Comparison of ENCODE assay signal across 28 cellular contexts in genomic region chr14:62307844-62308243, GRCh38.
"Had no signal": no experiment of that assay in that cellular context is flagged by ENCODE, and none has a peak within 500 bp of the region (broad histone marks: within the 10 kb centered on the region; RNA-seq: fewer than 3 reads in every experiment).

No MANE protein-coding gene starts in this region.

- H3K27ac Mint-ChIP-seq: activated CD4-positive, alpha-beta memory T cell treated with anti-CD3 and anti-CD28 coated beads for 36 hours; activated CD8-positive, alpha-beta memory T cell treated with anti-CD3 and anti-CD28 coated beads, Interleukin-2, amount 10 ng/mL, durations not matched to agents 7 days and 5 days; activated naive CD4-positive, alpha-beta T cell treated with anti-CD3 and anti-CD28 coated beads, Interleukin-2, amount 10 ng/mL, durations not matched to agents 7 days and 5 days; activated naive CD8-positive, alpha-beta T cell; activated naive CD8-positive, alpha-beta T cell treated with anti-CD3 and anti-CD28 coated beads, Interleukin-2, amount 50 U/mL, for 24 hours; T-helper 1 cell treated with Interleukin-12 subunit alpha and Interleukin-12 subunit beta and Interleukin-4 antibody, amounts not matched to agents 30 μg/mL and 1 μg/mL, for 36 hours; T-helper 2 cell treated with Interferon-gamma antibody and Interleukin-4, amounts not matched to agents 5 μg/mL and 100 μg/mL, for 36 hours had no signal

- H3K36me3 ChIP-seq: SJCRH30 had no signal

- H3K27me3 Mint-ChIP-seq: activated CD4-positive, alpha-beta memory T cell treated with anti-CD3 and anti-CD28 coated beads for 36 hours; activated CD8-positive, alpha-beta memory T cell treated with anti-CD3 and anti-CD28 coated beads, Interleukin-2, amount 10 ng/mL, durations not matched to agents 7 days and 5 days; activated naive CD4-positive, alpha-beta T cell treated with anti-CD3 and anti-CD28 coated beads, Interleukin-2, amount 10 ng/mL, durations not matched to agents 7 days and 5 days; activated naive CD8-positive, alpha-beta T cell treated with anti-CD3 and anti-CD28 coated beads, Interleukin-2, amount 50 U/mL, for 24 hours; brain had no signal

- H3K27ac ChIP-seq: SJCRH30, SK-N-MC had no signal

- H3K9me3 Mint-ChIP-seq: activated naive CD4-positive, alpha-beta T cell treated with anti-CD3 and anti-CD28 coated beads, Interleukin-2, amount 10 ng/mL, durations not matched to agents 7 days and 5 days; activated naive CD8-positive, alpha-beta T cell treated with anti-CD3 and anti-CD28 coated beads, Interleukin-2, amount 50 U/mL, for 24 hours; T-helper 2 cell treated with Interferon-gamma antibody and Interleukin-4, amounts not matched to agents 5 μg/mL and 100 μg/mL, for 36 hours had no signal

- H3K4me1 ChIP-seq: SJCRH30 had no signal

- H3K36me3 Mint-ChIP-seq: activated CD4-positive, alpha-beta memory T cell treated with anti-CD3 and anti-CD28 coated beads for 36 hours; activated CD8-positive, alpha-beta memory T cell treated with anti-CD3 and anti-CD28 coated beads, Interleukin-2, amount 10 ng/mL, durations not matched to agents 7 days and 5 days; activated naive CD4-positive, alpha-beta T cell treated with anti-CD3 and anti-CD28 coated beads, Interleukin-2, amount 10 ng/mL, durations not matched to agents 7 days and 5 days; activated naive CD8-positive, alpha-beta T cell; brain had no signal

- H3K4me3 ChIP-seq: SJCRH30, SK-N-MC had no signal

- DNase-seq: activated CD4-positive, alpha-beta memory T cell treated with anti-CD3 and anti-CD28 coated beads for 36 hours; activated CD4-positive, alpha-beta T cell treated with anti-CD3 and anti-CD28 coated beads for 4 hours; activated CD4-positive, alpha-beta T cell treated with anti-CD3 and anti-CD28 coated beads, Interleukin-2, amount 50 U/mL, for 1 hour; activated CD8-positive, alpha-beta memory T cell treated with anti-CD3 and anti-CD28 coated beads, Interleukin-2, amount 10 ng/mL, durations not matched to agents 7 days and 5 days; activated CD8-positive, alpha-beta memory T cell treated with anti-CD3 and anti-CD28 coated beads, Interleukin-2, amount 50 U/mL, for 48 hours; activated effector memory CD4-positive, alpha-beta T cell treated with Interleukin-2 at 50 U/mL for 16 hours; activated naive CD4-positive, alpha-beta T cell treated with anti-CD3 and anti-CD28 coated beads, Interleukin-2, amount 10 ng/mL, durations not matched to agents 7 days and 5 days; activated naive CD8-positive, alpha-beta T cell treated with anti-CD3 and anti-CD28 coated beads, Interleukin-2, amount 50 U/mL, for 24 hours; activated T-cell treated with anti-CD3 and anti-CD28 coated beads, Interleukin-2, amount 50 U/mL, for 48 hours; anterior cingulate cortex; caudate nucleus; Karpas-422; KBM-7; NCI-H1105; NCI-H1417 treated with DMSO at 0.1 percent for 48 hours; NCI-H187 treated with DMSO at 0.1 percent for 48 hours; NCI-H2081 treated with DMSO at 0.1 percent for 48 hours; NCI-H226; NCI-H524 treated with DMSO at 0.1 percent for 48 hours; SHP77; SJCRH30 had no signal

- H3K4me3 Mint-ChIP-seq: activated CD4-positive, alpha-beta memory T cell treated with anti-CD3 and anti-CD28 coated beads for 36 hours; activated CD8-positive, alpha-beta memory T cell treated with anti-CD3 and anti-CD28 coated beads, Interleukin-2, amount 10 ng/mL, durations not matched to agents 7 days and 5 days; activated naive CD4-positive, alpha-beta T cell treated with anti-CD3 and anti-CD28 coated beads, Interleukin-2, amount 10 ng/mL, durations not matched to agents 7 days and 5 days; activated naive CD8-positive, alpha-beta T cell; activated naive CD8-positive, alpha-beta T cell treated with anti-CD3 and anti-CD28 coated beads, Interleukin-2, amount 50 U/mL, for 24 hours; T-helper 1 cell treated with Interleukin-12 subunit alpha and Interleukin-12 subunit beta and Interleukin-4 antibody, amounts not matched to agents 30 μg/mL and 1 μg/mL, for 36 hours; T-helper 2 cell treated with Interferon-gamma antibody and Interleukin-4, amounts not matched to agents 5 μg/mL and 100 μg/mL, for 36 hours had no signal

- H3K27me3 ChIP-seq: SJCRH30 had no signal

- H3K4me1 Mint-ChIP-seq: activated CD8-positive, alpha-beta memory T cell treated with anti-CD3 and anti-CD28 coated beads, Interleukin-2, amount 10 ng/mL, durations not matched to agents 7 days and 5 days; activated naive CD4-positive, alpha-beta T cell treated with anti-CD3 and anti-CD28 coated beads, Interleukin-2, amount 10 ng/mL, durations not matched to agents 7 days and 5 days; activated naive CD8-positive, alpha-beta T cell treated with anti-CD3 and anti-CD28 coated beads, Interleukin-2, amount 50 U/mL, for 24 hours had no signal

- ATAC-seq: activated CD4-positive, CD25-positive, alpha-beta regulatory T cell treated with anti-CD3 and anti-CD28 coated beads, Interleukin-2, amount 50 U/mL, for 24 hours; activated CD8-positive, alpha-beta memory T cell treated with anti-CD3 and anti-CD28 coated beads, Interleukin-2, amount 10 ng/mL, durations not matched to agents 7 days and 5 days; activated naive CD8-positive, alpha-beta T cell treated with anti-CD3 and anti-CD28 coated beads, Interleukin-2, amount 50 U/mL, for 24 hours; Panc1 had no signal

- H3K9me3 ChIP-seq: SJCRH30 had no signal
